Comparison of ENCODE assay signal across 9 cellular contexts in genomic region chr22:23522642-23523251, GRCh38. TPM values are rescaled to one million over a fixed set of nuclear protein-coding genes. Genes with fewer than 3 reads are reported as not detected.
DNase-seq lines count a peak whose midpoint lies in the region; ATAC-seq and TF ChIP-seq lines count a peak whose summit lies in the region.
"Had no signal": no experiment of that assay in that cellular context is flagged by ENCODE, and none has a peak within 500 bp of the region (broad histone marks: within the 10 kb centered on the region; RNA-seq: fewer than 3 reads in every experiment).

No MANE protein-coding gene starts in this region.

- H3K4me3 Mint-ChIP-seq in CD8-positive, alpha-beta T cell = peak overlapping the region; percentile 29

- H2AFZ ChIP-seq in fibroblast of lung (ENCODE audit: low read length) = peak overlapping the region; percentile 53
- H2AFZ ChIP-seq in neuron (ENCODE audit: low read depth, low read length) = peak overlapping the region; percentile 71

- H3K27me3 Mint-ChIP-seq in CD8-positive, alpha-beta T cell (ENCODE audit: low read depth) = peaks cover 23% of the 10 kb centered on the region

- ATAC-seq in CD8-positive, alpha-beta T cell = no peak
- ATAC-seq in GM18867 (IDR thresholded peaks at IDR 0.05; ENCODE audit: unreplicated experiment) (no peak), GM18519 (IDR thresholded peaks at IDR 0.05; ENCODE audit: low FRiP score, unreplicated experiment) (no peak), GM18505 (IDR thresholded peaks at IDR 0.05; ENCODE audit: unreplicated experiment) (no peak)

- no peaks in the 10 kb centered on the region for H4K20me1 ChIP-seq in fibroblast of lung (ENCODE audit: control insufficient read depth, extremely low read depth, insufficient read depth, low read length)

- DNase-seq in CD8-positive, alpha-beta T cell = no peak
- peak; percentile 86 for DNase-seq in NCI-H69 (lab: John Stamatoyannopoulos, UW)
- DNase-seq in fibroblast of lung (ENCODE audit: low read depth in 2 of 2) = peak in 1 of 2 donors; percentile 6
- DNase-seq in NOMO-1 treated with DMSO at 0.1 percent for 48 hours (lab: John Stamatoyannopoulos, UW; ENCODE audit: unreplicated experiment) = no peak
- DNase-seq: cortex of kidney had no signal

- TF ChIP-seq POLR2A in GM18505 (IDR thresholded peaks at IDR 0.05; ENCODE audit: borderline replicate concordance, extremely low read depth, insufficient read depth, insufficient read length) = no peak

- H3K9ac ChIP-seq in fibroblast of lung (ENCODE audit: insufficient read depth, low read length) = peak overlapping the region; percentile 30

- H3K9me3 ChIP-seq in CD8-positive, alpha-beta T cell (ENCODE audit: low read length) = no peaks in the 10 kb centered on the region
- H3K9me3 ChIP-seq in fibroblast of lung (ENCODE audit: control insufficient read depth, insufficient read depth, low read depth, low read length) (no peaks in the 10 kb centered on the region), neuron (ENCODE audit: low read length) (no peaks in the 10 kb centered on the region)

- CTCF ChIA-PET in CD8-positive, alpha-beta T cell (lab: Charles Lee) = no interaction called here

- H3K4me2 ChIP-seq in fibroblast of lung (ENCODE audit: extremely low read depth, insufficient read depth, low read length) = peak overlapping the region; percentile 35

- POLR2A ChIA-PET in CD8-positive, alpha-beta T cell (lab: Charles Lee) = no interaction called here

- peaks cover 6% of the 10 kb centered on the region for H3K4me1 Mint-ChIP-seq in CD8-positive, alpha-beta T cell (ENCODE audit: low read depth)

- H3K4me1 ChIP-seq in CD8-positive, alpha-beta T cell (ENCODE audit: insufficient read depth, low read length) = peaks cover 12% of the 10 kb centered on the region
- H3K4me1 ChIP-seq in fibroblast of lung (ENCODE audit: control insufficient read depth, extremely low read depth, insufficient read depth, low read length) = peaks cover 8% of the 10 kb centered on the region
- H3K4me1 ChIP-seq in neuron (ENCODE audit: insufficient read depth, low read length) = peaks cover 21% of the 10 kb centered on the region

- H3K27ac Mint-ChIP-seq in CD8-positive, alpha-beta T cell = no peak overlapping the region

- H3K27ac ChIP-seq in CD8-positive, alpha-beta T cell (ENCODE audit: low read depth, low read length) = no peak overlapping the region
- no peak overlapping the region for H3K27ac ChIP-seq in fibroblast of lung (ENCODE audit: insufficient read depth, low read length)

- intact Hi-C loops in CD8-positive, alpha-beta T cell (cut with DNase I, micrococcal nuclease) = no loop called here

- no peak for TF ChIP-seq CTCF in CD8-positive, alpha-beta T cell (IDR thresholded peaks at IDR 0.05)
- TF ChIP-seq CTCF in fibroblast of lung (conservative IDR thresholded peaks at IDR 0.05 in 1 of 2, IDR thresholded peaks at IDR 0.05 in 1 of 2; ENCODE audit: low read depth in 1 of 2, low read length in 2 of 2) = no peak

- H3K36me3 Mint-ChIP-seq in CD8-positive, alpha-beta T cell = no peaks in the 10 kb centered on the region

- H3K4me3 ChIP-seq in CD8-positive, alpha-beta T cell (ENCODE audit: low read depth, low read length) = no peak overlapping the region
- peak overlapping the region in 1 of 4 experiments; percentile 22 for H3K4me3 ChIP-seq in fibroblast of lung (replicated peaks in 1 of 4; ENCODE audit: control extremely low read depth in 1 of 4, insufficient read depth in 1 of 4, low read depth in 3 of 4, low read length in 4 of 4)
- no peak overlapping the region for H3K4me3 ChIP-seq in neuron (ENCODE audit: low read length)

- peaks cover 6% of the 10 kb centered on the region for H3K27me3 ChIP-seq in CD8-positive, alpha-beta T cell (ENCODE audit: insufficient read depth, low read length)
- no peaks in the 10 kb centered on the region for H3K27me3 ChIP-seq in fibroblast of lung (ENCODE audit: control insufficient read depth, insufficient read depth, low read length)
- H3K27me3 ChIP-seq in neuron (ENCODE audit: insufficient read depth, low read length) = no peaks in the 10 kb centered on the region

- no peaks in the 10 kb centered on the region for H3K9me3 Mint-ChIP-seq in CD8-positive, alpha-beta T cell

- no peaks in the 10 kb centered on the region for H3K36me3 ChIP-seq in CD8-positive, alpha-beta T cell (ENCODE audit: insufficient read depth, low read length)
- H3K36me3 ChIP-seq in fibroblast of lung (ENCODE audit: control insufficient read depth, insufficient read depth, low read length) (no peaks in the 10 kb centered on the region), neuron (ENCODE audit: insufficient read depth, low read length) (no peaks in the 10 kb centered on the region)

- H3K79me2 ChIP-seq in fibroblast of lung (ENCODE audit: control insufficient read depth, insufficient read depth, low read length) = no peaks in the 10 kb centered on the region

RNA-seq across cellular contexts. Expression of gene IGLL1, which starts 57.3 kb away (rescaled TPM):
- total RNA-seq in CD8-positive, alpha-beta T cell = not detected
- total RNA-seq in fibroblast of lung = not detected in 2 replicates
- not detected in 2 replicates for polyA plus RNA-seq in fibroblast of lung
- not detected in 2 replicates for polyA plus RNA-seq in fibroblast of lung (2012)
- polyA minus RNA-seq in fibroblast of lung (ENCODE audit: low replicate concordance) = not detected in 2 replicates
